10 cellular contexts compared by ENCODE assay signal in the genomic region with DNA sequence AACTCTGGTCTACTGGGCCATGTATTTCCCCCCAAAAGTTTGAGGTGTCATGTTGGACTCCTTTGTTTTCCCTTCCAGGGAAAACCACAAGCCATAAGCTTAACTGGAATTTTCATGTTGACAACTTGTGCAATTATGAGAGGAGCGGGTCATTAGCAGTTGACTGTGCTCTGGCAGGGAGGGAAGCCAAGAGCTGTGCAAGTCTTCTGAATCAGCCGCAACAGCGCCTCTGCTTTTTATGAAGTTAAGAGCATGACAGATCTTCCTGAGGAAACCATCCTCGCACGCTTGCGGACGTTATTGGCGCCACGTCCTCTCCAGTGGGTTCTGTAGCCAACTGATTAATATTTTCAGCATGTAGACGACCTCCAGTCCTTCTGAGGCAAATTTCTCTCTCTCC.
DNase-seq lines count a peak whose midpoint lies in the region; ATAC-seq and TF ChIP-seq lines count a peak whose summit lies in the region.
"Had no signal": no experiment of that assay in that cellular context is flagged by ENCODE, and none has a peak within 500 bp of the region (broad histone marks: within the 10 kb centered on the region; RNA-seq: fewer than 3 reads in every experiment).

No MANE protein-coding gene starts in this region.

- peak; percentile 34 to 73 for ATAC-seq in left cardiac atrium
- ATAC-seq in HG02642 (IDR thresholded peaks at IDR 0.05; ENCODE audit: poor library complexity, unreplicated experiment), result no peak
- no peak for ATAC-seq in GM18907 (IDR thresholded peaks at IDR 0.05; ENCODE audit: unreplicated experiment)

- CTCF ChIA-PET in A673 (lab: Charles Lee), result interaction anchor here (0.5 kb wide), 1 partner anchor 576 kb away, joined by 7 read pairs; no protein-coding TSS in a partner anchor

- intact Hi-C loops in A673 (cut with micrococcal nuclease; ENCODE audit: unreplicated experiment) (no loop called here), left cardiac atrium (cut with DNase I) (loop anchor here in 1 of 2 donors (5.0 kb wide), 1 partner anchor 247 kb away; no protein-coding TSS in a partner anchor)

- peak; percentile 53 for TF ChIP-seq CTCF in A673 (conservative IDR thresholded peaks at IDR 0.05; ENCODE audit: low read depth, low read length)

- POLR2A ChIA-PET in A673 (lab: Charles Lee; ENCODE audit: low non-redundant PET), result interaction anchor here (0.6 kb wide), 1 partner anchor 1019 kb away, joined by 3 read pairs; no protein-coding TSS in a partner anchor

- H3K9ac ChIP-seq in SK-N-MC (ENCODE audit: insufficient read length), result no peak overlapping the region

- DNase-seq in A673 (ENCODE audit: low spot score) (peak; percentile 85), DMS79 (lab: John Stamatoyannopoulos, UW) (peak; percentile 55), SK-N-MC (ENCODE audit: low read depth, low spot score) (peak; percentile 66), left cardiac atrium (peak; percentile 44), SHP77 (lab: John Stamatoyannopoulos, UW) (no peak)
- DNase-seq in central memory CD4-positive, alpha-beta T cell, result no peak
- DNase-seq: GDM1 had no signal

- peaks cover 43% of the 10 kb centered on the region for H3K4me1 ChIP-seq in A673 (ENCODE audit: insufficient read depth, low read length, poor library complexity, severe bottlenecking)
- H3K4me1 ChIP-seq: adrenal gland had no signal

- H3K36me3 ChIP-seq in A673 (ENCODE audit: insufficient read depth, low read length, poor library complexity, severe bottlenecking) (no peaks in the 10 kb centered on the region), SK-N-MC (ENCODE audit: insufficient read depth, low read length) (no peaks in the 10 kb centered on the region)
- H3K36me3 ChIP-seq: adrenal gland had no signal

- H3K27ac ChIP-seq in A673 (ENCODE audit: low read depth, low read length, poor library complexity, severe bottlenecking) (no peak overlapping the region), SK-N-MC (peak overlapping the region; percentile 42; the same call in 1 of the 2 replicates)
- H3K27ac ChIP-seq: adrenal gland had no signal

- H3K4me3 ChIP-seq in A673 (ENCODE audit: low read depth, low read length, poor library complexity, severe bottlenecking), result no peak overlapping the region
- H3K4me3 ChIP-seq in SK-N-MC, result peak overlapping the region; percentile 51
- H3K4me3 ChIP-seq: adrenal gland had no signal

- BruUV-seq in A673 (replicated peaks; lab: Mats Ljungman, UMichigan), result no TSS peak

- H3K9me3 ChIP-seq in A673 (ENCODE audit: low read depth, low read length, poor library complexity, severe bottlenecking), result no peaks in the 10 kb centered on the region
- H3K9me3 ChIP-seq in SK-N-MC (ENCODE audit: low read depth, low read length), result no peaks in the 10 kb centered on the region
- H3K9me3 ChIP-seq: adrenal gland had no signal

- no peaks in the 10 kb centered on the region for H3K27me3 ChIP-seq in A673 (replicated peaks; ENCODE audit: insufficient read depth, low read depth, low read length, poor library complexity)

Comparison
In these comparisons a context has a peak if more than half of its experiments do, and no peak if none do; other contexts are left out.
1. DNase-seq: peak in A673 (single experiment), DMS79 (single experiment), SK-N-MC (single experiment) and left cardiac atrium (single experiment); none in central memory CD4-positive, alpha-beta T cell (single experiment) and SHP77 (0 of 2).
2. ATAC-seq: peak in left cardiac atrium (2 of 2); none in HG02642 (single experiment) and GM18907 (single experiment).